12 cellular contexts compared by ENCODE assay signal in the genomic region with DNA sequence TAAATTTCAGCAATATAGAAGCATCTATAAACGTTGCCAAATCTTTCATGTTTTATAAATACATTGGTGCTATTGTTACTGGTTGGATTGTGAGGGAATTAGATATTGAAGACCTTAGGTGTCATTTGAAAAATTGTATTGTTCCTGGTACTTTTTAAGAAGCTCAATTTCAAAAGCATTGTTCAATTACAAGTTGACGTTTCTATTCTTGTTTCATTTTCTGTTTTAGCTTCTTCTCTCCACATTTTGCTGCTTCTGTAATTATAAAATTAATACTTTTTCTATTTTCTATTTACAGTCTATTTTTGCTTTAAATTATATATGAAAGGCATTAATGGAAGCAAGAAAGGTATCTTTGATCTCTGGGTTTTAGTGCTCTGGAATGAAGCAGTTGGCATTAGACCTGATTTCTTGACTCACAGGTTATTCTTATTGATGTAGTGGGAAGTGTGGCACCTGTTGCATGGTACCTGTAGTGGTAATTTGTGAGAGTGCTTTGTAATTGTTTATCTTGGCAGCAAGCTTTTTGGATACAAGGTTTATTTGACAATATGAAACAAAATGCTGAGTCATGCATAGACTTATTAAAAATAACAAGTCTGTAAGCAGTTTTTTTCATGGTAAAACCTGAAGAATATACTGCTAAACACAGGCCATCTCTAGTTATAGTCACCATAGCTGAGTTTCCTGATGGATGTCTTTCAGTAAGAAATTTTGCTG. TPM values are rescaled to one million over a fixed set of nuclear protein-coding genes. Genes with fewer than 3 reads are reported as not detected.
DNase-seq lines count a peak whose midpoint lies in the region; ATAC-seq and TF ChIP-seq lines count a peak whose summit lies in the region.
"Had no signal": no experiment of that assay in that cellular context is flagged by ENCODE, and none has a peak within 500 bp of the region (broad histone marks: within the 10 kb centered on the region; RNA-seq: fewer than 3 reads in every experiment).

No MANE protein-coding gene starts in this region.

- WGBS in prostate gland, result 55% methylated on average over 2 of the region's 2 CpGs

- H3K9me3 ChIP-seq in parathyroid adenoma (ENCODE audit: control insufficient read depth, low read length) (no peaks in the 10 kb centered on the region), prostate gland (no peaks in the 10 kb centered on the region)
- H3K9me3 ChIP-seq: ascending aorta had no signal

- intact Hi-C loops in prostate gland (cut with DNase I), result no loop called here

- peak overlapping the region; percentile 49 for H3K27ac Mint-ChIP-seq in T-helper 1 cell treated with Interleukin-12 subunit alpha and Interleukin-12 subunit beta and Interleukin-4 antibody, amounts not matched to agents 30 μg/mL and 1 μg/mL, for 36 hours

- TF ChIP-seq CTCF in cardiac fibroblast (IDR thresholded peaks at IDR 0.05; ENCODE audit: low read depth, low read length), result no peak
- TF ChIP-seq CTCF in parathyroid adenoma (IDR thresholded peaks at IDR 0.05), result no peak
- TF ChIP-seq CTCF in prostate gland (IDR thresholded peaks at IDR 0.05), result no peak
- no peak for TF ChIP-seq CTCF in foreskin keratinocyte (conservative IDR thresholded peaks at IDR 0.05)

- peaks cover 9% of the 10 kb centered on the region for H3K36me3 Mint-ChIP-seq in T-helper 1 cell treated with Interleukin-12 subunit alpha and Interleukin-12 subunit beta and Interleukin-4 antibody, amounts not matched to agents 30 μg/mL and 1 μg/mL, for 36 hours (ENCODE audit: low read depth)

- no peak overlapping the region for H3K9ac ChIP-seq in parathyroid adenoma

- no peak overlapping the region for H2AFZ ChIP-seq in parathyroid adenoma

- peaks cover 10% of the 10 kb centered on the region for H3K4me1 ChIP-seq in parathyroid adenoma
- no peaks in the 10 kb centered on the region for H3K4me1 ChIP-seq in prostate gland (replicated peaks)
- H3K4me1 ChIP-seq in foreskin keratinocyte, result no peaks in the 10 kb centered on the region

- H3K27ac ChIP-seq in parathyroid adenoma (no peak overlapping the region), prostate gland (no peak overlapping the region), foreskin keratinocyte (no peak overlapping the region)
- H3K27ac ChIP-seq: ascending aorta had no signal

- peak overlapping the region; percentile 52 for H3K4me3 Mint-ChIP-seq in T-helper 1 cell treated with Interleukin-12 subunit alpha and Interleukin-12 subunit beta and Interleukin-4 antibody, amounts not matched to agents 30 μg/mL and 1 μg/mL, for 36 hours

- H3K27me3 ChIP-seq in parathyroid adenoma (ENCODE audit: control insufficient read depth, insufficient read depth, low read length), result no peaks in the 10 kb centered on the region
- no peaks in the 10 kb centered on the region for H3K27me3 ChIP-seq in prostate gland (replicated peaks; ENCODE audit: insufficient read depth)
- H3K27me3 ChIP-seq in foreskin keratinocyte, result no peaks in the 10 kb centered on the region
- H3K27me3 ChIP-seq: ascending aorta had no signal

- no peaks in the 10 kb centered on the region for H3K27me3 Mint-ChIP-seq in T-helper 1 cell treated with Interleukin-12 subunit alpha and Interleukin-12 subunit beta and Interleukin-4 antibody, amounts not matched to agents 30 μg/mL and 1 μg/mL, for 36 hours (ENCODE audit: low read depth)

- H3K79me2 ChIP-seq in parathyroid adenoma, result peaks cover 29% of the 10 kb centered on the region

- H3K4me1 Mint-ChIP-seq in T-helper 1 cell treated with Interleukin-12 subunit alpha and Interleukin-12 subunit beta and Interleukin-4 antibody, amounts not matched to agents 30 μg/mL and 1 μg/mL, for 36 hours (ENCODE audit: low read depth), result peaks cover 17% of the 10 kb centered on the region

- DNase-seq in T-helper 1 cell (no peak), cardiac fibroblast (ENCODE audit: low read depth in 2 of 2) (peak; percentile 17 to 47), prostate gland (ENCODE audit: low spot score) (no peak), foreskin keratinocyte (no peak), NCI-H345 (lab: John Stamatoyannopoulos, UW) (no peak)
- DNase-seq: activated CD4-positive, alpha-beta T cell treated with anti-CD3 and anti-CD28 coated beads for 48 hours; mesenchymal stem cell had no signal

- H3K36me3 ChIP-seq in parathyroid adenoma (ENCODE audit: control insufficient read depth, insufficient read depth, low read length) (no peaks in the 10 kb centered on the region), prostate gland (peaks cover 0 to 4% of the 10 kb centered on the region in 2 donors)

- no peak for TF ChIP-seq POLR2A in prostate gland (IDR thresholded peaks at IDR 0.05)

- peak; percentile 37 for ATAC-seq in HG03442 (IDR thresholded peaks at IDR 0.05; ENCODE audit: unreplicated experiment)
- no peak for ATAC-seq in foreskin keratinocyte

- H3K4me2 ChIP-seq in parathyroid adenoma (ENCODE audit: low read length), result peak overlapping the region; percentile 16
- H3K4me2 ChIP-seq: smooth muscle cell had no signal

- no peak overlapping the region for H3K4me3 ChIP-seq in cardiac fibroblast (replicated peaks in 1 of 2; ENCODE audit: low read depth in 2 of 2, low read length in 2 of 2)
- no peak overlapping the region for H3K4me3 ChIP-seq in parathyroid adenoma (ENCODE audit: low read depth, low read length)
- no peak overlapping the region for H3K4me3 ChIP-seq in prostate gland
- H3K4me3 ChIP-seq: ascending aorta, smooth muscle cell had no signal

- no peaks in the 10 kb centered on the region for H3K9me3 Mint-ChIP-seq in T-helper 1 cell treated with Interleukin-12 subunit alpha and Interleukin-12 subunit beta and Interleukin-4 antibody, amounts not matched to agents 30 μg/mL and 1 μg/mL, for 36 hours

RNA-seq across cellular contexts. Expression of a gene that starts 13.2 kb away (rescaled TPM):
- total RNA-seq in prostate gland (10 to 100 TPM; 10.4 to 20.1 TPM), foreskin keratinocyte (11.3 and 11.4 TPM in 2 replicates)
- 5.4 and 6.3 TPM in 2 replicates for polyA plus RNA-seq in foreskin keratinocyte

Comparison
In these comparisons a context has a peak if more than half of its experiments do, and no peak if none do; other contexts are left out.
1. DNase-seq: peak in cardiac fibroblast (2 of 2); none in T-helper 1 cell (0 of 5), prostate gland (single experiment), foreskin keratinocyte (0 of 2) and NCI-H345 (single experiment).